In the genomic region with DNA sequence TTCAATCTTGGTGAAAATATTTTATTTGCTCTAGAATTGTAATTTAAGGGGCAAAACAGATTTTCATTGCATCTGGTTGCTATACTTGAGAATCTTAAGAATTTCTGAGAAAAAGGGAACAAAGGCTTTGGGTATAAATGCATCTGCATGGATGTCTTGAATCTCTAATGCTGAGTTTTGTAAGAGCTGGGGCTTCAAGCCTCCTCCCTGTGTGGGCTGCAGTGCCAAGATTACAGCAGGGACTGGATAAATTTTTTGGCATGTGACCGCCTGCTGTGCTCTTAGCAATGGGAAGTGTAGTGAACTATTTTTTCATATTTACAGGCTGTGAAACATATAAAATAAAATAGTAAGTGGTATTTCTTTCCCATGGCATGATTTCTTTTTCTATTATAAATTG, we compare ENCODE assay signal across 21 cellular contexts.
DNase-seq lines count a peak whose midpoint lies in the region; ATAC-seq and TF ChIP-seq lines count a peak whose summit lies in the region.
"Had no signal": no experiment of that assay in that cellular context is flagged by ENCODE, and none has a peak within 500 bp of the region (broad histone marks: within the 10 kb centered on the region; RNA-seq: fewer than 3 reads in every experiment).

No MANE protein-coding gene starts in this region.

- DNase-seq in MG63, result peak; percentile 32
- peak; percentile 18 for DNase-seq in astrocyte of the cerebellum (ENCODE audit: low read depth)
- peak; percentile 42 for DNase-seq in left cardiac atrium
- DNase-seq in stromal cell of bone marrow (ENCODE audit: low read depth), result peak; percentile 27
- DNase-seq in iPS-NIHi11 (ENCODE audit: low spot score), result no peak
- DNase-seq in uterus, result no peak
- DNase-seq: activated CD8-positive, alpha-beta memory T cell treated with anti-CD3 and anti-CD28 coated beads, Interleukin-2, amount 50 U/mL, for 4 hours; activated naive CD4-positive, alpha-beta T cell treated with Interleukin-2 at 50 U/mL for 16 hours; brain microvascular endothelial cell; CD8-positive, alpha-beta T cell; effector memory CD4-positive, alpha-beta T cell; NCI-H1930; NCI-H526; stimulated activated CD4-positive, alpha-beta T cell treated with anti-CD3 and anti-CD28 coated beads, Interleukin-12 subunit alpha, Interleukin-12 subunit beta, amount 100 ng/mL, for 4 hours; stimulated activated naive CD8-positive, alpha-beta T cell treated with anti-CD3 and anti-CD28 coated beads, Interleukin-15, amount 100 ng/mL, for 72 hours; T-cell had no signal

- in situ Hi-C loops in astrocyte of the cerebellum (cut with HindIII; ENCODE audit: low sequenced_read_pairs), result no loop called here

- no peaks in the 10 kb centered on the region for H3K4me1 ChIP-seq in uterus
- H3K4me1 ChIP-seq: parathyroid adenoma had no signal

- H3K9me3 ChIP-seq in MG63, result no peaks in the 10 kb centered on the region
- H3K9me3 ChIP-seq in uterus, result no peaks in the 10 kb centered on the region

- ATAC-seq in left cardiac atrium, result peak; percentile 63 to 70
- no peak for ATAC-seq in GM19455 (IDR thresholded peaks at IDR 0.05; ENCODE audit: unreplicated experiment)
- ATAC-seq: activated CD4-positive, CD25-positive, alpha-beta regulatory T cell treated with anti-CD3 and anti-CD28 coated beads, Interleukin-2, amount 50 U/mL, for 24 hours; CD8-positive, alpha-beta T cell; Panc1; stimulated activated naive CD8-positive, alpha-beta T cell treated with anti-CD3 and anti-CD28 coated beads, Interleukin-15, amount 100 ng/mL, for 72 hours; T-cell had no signal

- intact Hi-C loops in left cardiac atrium (cut with DNase I) (no loop called here), uterus (cut with DNase I; ENCODE audit: low total_unique reads) (no loop called here)

- TF ChIP-seq CTCF in astrocyte of the cerebellum (IDR thresholded peaks at IDR 0.05; ENCODE audit: low read depth, low read length, missing control alignments) (no peak), uterus (IDR thresholded peaks at IDR 0.05) (no peak)

- no peak overlapping the region for H3K27ac ChIP-seq in uterus
- H3K27ac ChIP-seq: brain microvascular endothelial cell, HL-60, parathyroid adenoma had no signal

- H3K4me3 ChIP-seq in MG63, result no peak overlapping the region
- no peak overlapping the region for H3K4me3 ChIP-seq in astrocyte of the cerebellum (ENCODE audit: low read depth, low read length)
- H3K4me3 ChIP-seq in uterus, result no peak overlapping the region

- TF ChIP-seq POLR2A in uterus (IDR thresholded peaks at IDR 0.05), result no peak

- H3K36me3 ChIP-seq in MG63, result no peaks in the 10 kb centered on the region
- H3K36me3 ChIP-seq in uterus, result no peaks in the 10 kb centered on the region
- H3K36me3 ChIP-seq: brain microvascular endothelial cell had no signal

- H3K27me3 ChIP-seq in MG63 (no peaks in the 10 kb centered on the region), uterus (no peaks in the 10 kb centered on the region)
- H3K27me3 ChIP-seq: brain microvascular endothelial cell had no signal

Comparison
In these comparisons a context has a peak if more than half of its experiments do, and no peak if none do; other contexts are left out.
1. DNase-seq: peak in MG63 (single experiment), astrocyte of the cerebellum (single experiment), left cardiac atrium (single experiment) and stromal cell of bone marrow (single experiment); none in iPS-NIHi11 (single experiment) and uterus (0 of 2).